ENCODE assay signal across 1 cellular context in genomic region chr14:101731187-101732080, GRCh38.
TF ChIP-seq lines count a peak whose summit lies in the region.

No MANE protein-coding gene starts in this region.

TF ChIP-seq in K562, 482 proteins besides CTCF, POLR2A, EP300 and RAD21 (continued from another document and continues in another):
- TF ChIP-seq, protein P1, sequence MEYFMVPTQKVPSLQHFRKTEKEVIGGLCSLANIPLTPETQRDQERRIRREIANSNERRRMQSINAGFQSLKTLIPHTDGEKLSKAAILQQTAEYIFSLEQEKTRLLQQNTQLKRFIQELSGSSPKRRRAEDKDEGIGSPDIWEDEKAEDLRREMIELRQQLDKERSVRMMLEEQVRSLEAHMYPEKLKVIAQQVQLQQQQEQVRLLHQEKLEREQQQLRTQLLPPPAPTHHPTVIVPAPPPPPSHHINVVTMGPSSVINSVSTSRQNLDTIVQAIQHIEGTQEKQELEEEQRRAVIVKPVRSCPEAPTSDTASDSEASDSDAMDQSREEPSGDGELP (CRISPR knock-in tag; IDR thresholded peaks at IDR 0.05; ENCODE audit: borderline replicate concordance) = peak; percentile 54; the same call in 1 of the 2 replicates
- TF ChIP-seq, protein P2, sequence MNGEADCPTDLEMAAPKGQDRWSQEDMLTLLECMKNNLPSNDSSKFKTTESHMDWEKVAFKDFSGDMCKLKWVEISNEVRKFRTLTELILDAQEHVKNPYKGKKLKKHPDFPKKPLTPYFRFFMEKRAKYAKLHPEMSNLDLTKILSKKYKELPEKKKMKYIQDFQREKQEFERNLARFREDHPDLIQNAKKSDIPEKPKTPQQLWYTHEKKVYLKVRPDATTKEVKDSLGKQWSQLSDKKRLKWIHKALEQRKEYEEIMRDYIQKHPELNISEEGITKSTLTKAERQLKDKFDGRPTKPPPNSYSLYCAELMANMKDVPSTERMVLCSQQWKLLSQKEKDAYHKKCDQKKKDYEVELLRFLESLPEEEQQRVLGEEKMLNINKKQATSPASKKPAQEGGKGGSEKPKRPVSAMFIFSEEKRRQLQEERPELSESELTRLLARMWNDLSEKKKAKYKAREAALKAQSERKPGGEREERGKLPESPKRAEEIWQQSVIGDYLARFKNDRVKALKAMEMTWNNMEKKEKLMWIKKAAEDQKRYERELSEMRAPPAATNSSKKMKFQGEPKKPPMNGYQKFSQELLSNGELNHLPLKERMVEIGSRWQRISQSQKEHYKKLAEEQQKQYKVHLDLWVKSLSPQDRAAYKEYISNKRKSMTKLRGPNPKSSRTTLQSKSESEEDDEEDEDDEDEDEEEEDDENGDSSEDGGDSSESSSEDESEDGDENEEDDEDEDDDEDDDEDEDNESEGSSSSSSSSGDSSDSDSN (IDR thresholded peaks at IDR 0.05; ENCODE audit: borderline replicate concordance in 1 of 2, low read depth in 2 of 2, low read length in 2 of 2) = 0 out of 4 replicates have a peak, but pooled peaks of 1 of the 2 experiments have one; percentile 58
- TF ChIP-seq ZNF707 (CRISPR knock-in tag; conservative IDR thresholded peaks at IDR 0.05) = no peak
- TF ChIP-seq, protein P3, sequence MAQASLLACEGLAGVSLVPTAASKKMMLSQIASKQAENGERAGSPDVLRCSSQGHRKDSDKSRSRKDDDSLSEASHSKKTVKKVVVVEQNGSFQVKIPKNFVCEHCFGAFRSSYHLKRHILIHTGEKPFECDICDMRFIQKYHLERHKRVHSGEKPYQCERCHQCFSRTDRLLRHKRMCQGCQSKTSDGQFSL (CRISPR knock-in tag; IDR thresholded peaks at IDR 0.05) = 0 out of 2 replicates have a peak, but pooled peaks have one; percentile 30
- TF ChIP-seq, protein P3 (tag; IDR thresholded peaks at IDR 0.05) = 0 out of 4 replicates have a peak, but pooled peaks of 1 of the 2 experiments have one; percentile 35
- peak; percentile 27 to 52; a peak in 2 of 4 replicates for TF ChIP-seq MAZ (CRISPR knock-in tag; conservative IDR thresholded peaks at IDR 0.05 in 1 of 2, IDR thresholded peaks at IDR 0.05 in 1 of 2)
- TF ChIP-seq SMAD4 (CRISPR knock-in tag; conservative IDR thresholded peaks at IDR 0.05) = peak; percentile 46; the same call in 1 of the 2 replicates
- no peak for TF ChIP-seq PURB (CRISPR knock-in tag; IDR thresholded peaks at IDR 0.05; ENCODE audit: low read depth)
- TF ChIP-seq CHD2 (IDR thresholded peaks at IDR 0.05; ENCODE audit: low read depth, low read length) = no peak
- TF ChIP-seq SP1 (CRISPR knock-in tag; IDR thresholded peaks at IDR 0.05) = 0 out of 2 replicates have a peak, but pooled peaks have one; percentile 11
- TF ChIP-seq ZNF586 (CRISPR knock-in tag; conservative IDR thresholded peaks at IDR 0.05) = no peak
- TF ChIP-seq SMARCA4 (IDR thresholded peaks at IDR 0.05) = 0 out of 2 replicates have a peak, but pooled peaks have one; percentile 38
- peak; percentile 73 for TF ChIP-seq ETV5 (CRISPR knock-in tag; IDR thresholded peaks at IDR 0.05; ENCODE audit: low read depth)
- TF ChIP-seq, protein P4, sequence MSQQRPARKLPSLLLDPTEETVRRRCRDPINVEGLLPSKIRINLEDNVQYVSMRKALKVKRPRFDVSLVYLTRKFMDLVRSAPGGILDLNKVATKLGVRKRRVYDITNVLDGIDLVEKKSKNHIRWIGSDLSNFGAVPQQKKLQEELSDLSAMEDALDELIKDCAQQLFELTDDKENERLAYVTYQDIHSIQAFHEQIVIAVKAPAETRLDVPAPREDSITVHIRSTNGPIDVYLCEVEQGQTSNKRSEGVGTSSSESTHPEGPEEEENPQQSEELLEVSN (IDR thresholded peaks at IDR 0.05; ENCODE audit: borderline replicate concordance in 1 of 2, extremely low read depth in 1 of 2, insufficient read depth in 1 of 2, insufficient read length in 1 of 2, low read depth in 1 of 2, low read length in 1 of 2, poor library complexity in 1 of 2, severe bottlenecking in 1 of 2) = peak in 1 of 2 experiments; percentile 66
- TF ChIP-seq ZNF592 (IDR thresholded peaks at IDR 0.05) = peak; percentile 87
- TF ChIP-seq JUN (IDR thresholded peaks at IDR 0.05; ENCODE audit: borderline replicate concordance, low read depth, low read length) = peak; percentile 58; the same call in 1 of the 2 replicates
- TF ChIP-seq JUN (CRISPR knock-in tag; IDR thresholded peaks at IDR 0.05; ENCODE audit: borderline replicate concordance) = no peak
- no peak for TF ChIP-seq JUNB (CRISPR knock-in tag; conservative IDR thresholded peaks at IDR 0.05)
- TF ChIP-seq, protein P5, sequence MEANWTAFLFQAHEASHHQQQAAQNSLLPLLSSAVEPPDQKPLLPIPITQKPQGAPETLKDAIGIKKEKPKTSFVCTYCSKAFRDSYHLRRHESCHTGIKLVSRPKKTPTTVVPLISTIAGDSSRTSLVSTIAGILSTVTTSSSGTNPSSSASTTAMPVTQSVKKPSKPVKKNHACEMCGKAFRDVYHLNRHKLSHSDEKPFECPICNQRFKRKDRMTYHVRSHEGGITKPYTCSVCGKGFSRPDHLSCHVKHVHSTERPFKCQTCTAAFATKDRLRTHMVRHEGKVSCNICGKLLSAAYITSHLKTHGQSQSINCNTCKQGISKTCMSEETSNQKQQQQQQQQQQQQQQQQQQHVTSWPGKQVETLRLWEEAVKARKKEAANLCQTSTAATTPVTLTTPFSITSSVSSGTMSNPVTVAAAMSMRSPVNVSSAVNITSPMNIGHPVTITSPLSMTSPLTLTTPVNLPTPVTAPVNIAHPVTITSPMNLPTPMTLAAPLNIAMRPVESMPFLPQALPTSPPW (CRISPR knock-in tag; IDR thresholded peaks at IDR 0.05) = peak; percentile 16; the same call in 1 of the 2 replicates
- TF ChIP-seq SMARCE1 (IDR thresholded peaks at IDR 0.05) = peak; percentile 56; the same call in 1 of the 2 replicates
- TF ChIP-seq, protein P6, sequence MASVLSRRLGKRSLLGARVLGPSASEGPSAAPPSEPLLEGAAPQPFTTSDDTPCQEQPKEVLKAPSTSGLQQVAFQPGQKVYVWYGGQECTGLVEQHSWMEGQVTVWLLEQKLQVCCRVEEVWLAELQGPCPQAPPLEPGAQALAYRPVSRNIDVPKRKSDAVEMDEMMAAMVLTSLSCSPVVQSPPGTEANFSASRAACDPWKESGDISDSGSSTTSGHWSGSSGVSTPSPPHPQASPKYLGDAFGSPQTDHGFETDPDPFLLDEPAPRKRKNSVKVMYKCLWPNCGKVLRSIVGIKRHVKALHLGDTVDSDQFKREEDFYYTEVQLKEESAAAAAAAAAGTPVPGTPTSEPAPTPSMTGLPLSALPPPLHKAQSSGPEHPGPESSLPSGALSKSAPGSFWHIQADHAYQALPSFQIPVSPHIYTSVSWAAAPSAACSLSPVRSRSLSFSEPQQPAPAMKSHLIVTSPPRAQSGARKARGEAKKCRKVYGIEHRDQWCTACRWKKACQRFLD (CRISPR knock-in tag; IDR thresholded peaks at IDR 0.05) = 0 out of 2 replicates have a peak, but pooled peaks have one; percentile 20
- TF ChIP-seq ZBTB8A (IDR thresholded peaks at IDR 0.05; ENCODE audit: partially characterized antibody) = no peak
- TF ChIP-seq ZNF140 (CRISPR knock-in tag; IDR thresholded peaks at IDR 0.05) = no peak
- TF ChIP-seq TBP (optimal IDR thresholded peaks at IDR 0.05; ENCODE audit: low read depth, low read length) = peak; percentile 26
- no peak for TF ChIP-seq TCFL5 (CRISPR knock-in tag; conservative IDR thresholded peaks at IDR 0.05)
- no peak for TF ChIP-seq ZNF780A (CRISPR knock-in tag; IDR thresholded peaks at IDR 0.05)
- TF ChIP-seq NR4A1 (CRISPR knock-in tag; IDR thresholded peaks at IDR 0.05) = no peak
- peak; percentile 65; the same call in 1 of the 2 replicates for TF ChIP-seq NR4A1 (tag; IDR thresholded peaks at IDR 0.05)
- no peak for TF ChIP-seq TRIM25 (IDR thresholded peaks at IDR 0.05; ENCODE audit: borderline replicate concordance)
- TF ChIP-seq CEBPB (tag; IDR thresholded peaks at IDR 0.05) = peak; percentile 63; the same call in 1 of the 2 replicates
- no peak for TF ChIP-seq NR2C2 (CRISPR knock-in tag; IDR thresholded peaks at IDR 0.05)
- TF ChIP-seq NR2C2 (tag; IDR thresholded peaks at IDR 0.05) = peak; percentile 56
- TF ChIP-seq RBFOX2 (IDR thresholded peaks at IDR 0.05; ENCODE audit: low read depth, low read length) = peak; percentile 64
- TF ChIP-seq ZNF143 (CRISPR knock-in tag; IDR thresholded peaks at IDR 0.05) = no peak
- peak; percentile 6; the same call in 1 of the 2 replicates for TF ChIP-seq PHF8 (IDR thresholded peaks at IDR 0.05; ENCODE audit: borderline replicate concordance, low read length)
- TF ChIP-seq ZNF217 (CRISPR knock-in tag; IDR thresholded peaks at IDR 0.05) = no peak
- peak; percentile 80 for TF ChIP-seq ATF3 (IDR thresholded peaks at IDR 0.05)
- no peak for TF ChIP-seq ATF3 (CRISPR knock-in tag; conservative IDR thresholded peaks at IDR 0.05)
- no peak for TF ChIP-seq MTF1 (CRISPR knock-in tag; IDR thresholded peaks at IDR 0.05; ENCODE audit: borderline replicate concordance)
- TF ChIP-seq MYNN (IDR thresholded peaks at IDR 0.05) = peak; percentile 96
- no peak for TF ChIP-seq MYNN (CRISPR knock-in tag; IDR thresholded peaks at IDR 0.05)
- no peak for TF ChIP-seq MLLT1 (IDR thresholded peaks at IDR 0.05)
